19 cellular contexts compared by ENCODE assay signal in the genomic region with DNA sequence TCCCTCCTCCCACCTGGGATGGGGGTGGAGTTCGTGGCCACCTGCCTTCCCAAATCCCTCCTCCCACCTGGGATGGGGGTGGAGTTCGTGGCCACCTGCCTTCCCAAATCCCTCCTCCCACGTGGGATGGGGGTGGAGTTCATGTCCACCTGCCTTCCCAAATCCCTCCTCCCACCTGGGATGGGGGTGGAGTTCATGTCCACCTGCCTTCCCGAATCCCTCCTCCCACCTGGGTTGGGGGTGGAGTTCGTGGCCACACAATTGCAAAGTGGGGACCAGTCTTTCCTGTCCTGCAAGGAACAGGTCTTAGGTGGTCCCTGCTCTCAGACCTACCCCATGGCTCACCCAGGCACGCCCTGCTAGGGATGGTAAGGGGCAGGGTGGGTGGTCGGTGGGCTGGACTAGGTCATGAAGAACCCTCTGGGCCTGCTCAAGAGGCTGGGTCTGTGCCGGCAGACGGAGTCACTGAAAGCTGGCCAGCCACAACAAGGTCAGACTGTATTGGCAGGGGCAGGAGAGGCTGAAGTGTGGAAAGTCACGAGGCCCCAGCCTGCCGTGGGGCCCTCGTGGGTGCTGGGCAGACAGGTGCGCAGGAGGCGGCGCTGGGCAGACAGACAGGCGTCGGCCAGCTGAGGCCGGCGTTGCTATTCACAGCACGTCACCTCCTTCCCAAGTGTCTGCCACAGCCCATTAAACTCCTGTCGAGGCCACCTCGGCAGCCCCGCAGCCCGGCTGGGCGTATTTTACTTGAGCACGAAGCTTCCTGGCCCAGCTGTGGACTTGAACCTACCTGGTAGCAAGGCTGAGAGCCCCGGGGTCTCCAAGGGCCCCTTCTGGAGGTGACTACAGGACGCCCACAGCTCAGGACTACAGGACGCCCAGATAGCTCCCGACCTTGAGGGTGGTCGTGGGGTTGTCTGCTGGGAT. TPM values are rescaled to one million over a fixed set of nuclear protein-coding genes. Genes with fewer than 3 reads are reported as not detected.
DNase-seq lines count a peak whose midpoint lies in the region; ATAC-seq and TF ChIP-seq lines count a peak whose summit lies in the region.
"Had no signal": no experiment of that assay in that cellular context is flagged by ENCODE, and none has a peak within 500 bp of the region (broad histone marks: within the 10 kb centered on the region; RNA-seq: fewer than 3 reads in every experiment).

No MANE protein-coding gene starts in this region.

- ATAC-seq in sciatic nerve (no peak), HG03025 (IDR thresholded peaks at IDR 0.05; ENCODE audit: low FRiP score, unreplicated experiment) (no peak)
- ATAC-seq: activated T-helper 17 cell treated with anti-CD3 and anti-CD28 coated beads, Interleukin-2, amount 50 U/mL, for 72 hours; naive thymus-derived CD8-positive, alpha-beta T cell; psoas muscle had no signal

- H3K36me3 Mint-ChIP-seq in MCF 10A (ENCODE audit: insufficient read depth, unreplicated experiment) = no peaks in the 10 kb centered on the region
- H3K36me3 Mint-ChIP-seq: naive thymus-derived CD8-positive, alpha-beta T cell had no signal

- H3K9me3 Mint-ChIP-seq in MCF 10A (ENCODE audit: unreplicated experiment) = peaks cover 13% of the 10 kb centered on the region
- H3K9me3 Mint-ChIP-seq: activated T-helper 17 cell treated with anti-CD3 and anti-CD28 coated beads, Interleukin-2, amount 50 U/mL, for 72 hours; naive thymus-derived CD8-positive, alpha-beta T cell had no signal

- H3K4me3 Mint-ChIP-seq in MCF 10A (ENCODE audit: unreplicated experiment) = no peak overlapping the region
- H3K4me3 Mint-ChIP-seq: activated T-helper 17 cell treated with anti-CD3 and anti-CD28 coated beads, Interleukin-2, amount 50 U/mL, for 72 hours; B cell; naive thymus-derived CD8-positive, alpha-beta T cell had no signal

- POLR2A ChIA-PET in MCF 10A (lab: Yijun Ruan, JAX) = no interaction called here

- no peaks in the 10 kb centered on the region for H3K4me1 Mint-ChIP-seq in MCF 10A (ENCODE audit: insufficient read depth, unreplicated experiment)
- H3K4me1 Mint-ChIP-seq: activated T-helper 17 cell treated with anti-CD3 and anti-CD28 coated beads, Interleukin-2, amount 50 U/mL, for 72 hours; naive thymus-derived CD8-positive, alpha-beta T cell had no signal

- BruUV-seq in MCF 10A (replicated peaks; lab: Mats Ljungman, UMichigan) = no TSS peak

- intact Hi-C loops in sciatic nerve (cut with DNase I) (no loop called here), MCF 10A (cut with micrococcal nuclease) (no loop called here)

- TF ChIP-seq CTCF in MCF 10A (IDR thresholded peaks at IDR 0.05; ENCODE audit: unreplicated experiment) = no peak

- DNase-seq in NCI-H1417 (lab: John Stamatoyannopoulos, UW) (peak in 2 of 3 experiments; percentile 24 to 64), NCI-H1417 treated with DMSO at 0.1 percent for 48 hours (lab: John Stamatoyannopoulos, UW) (no peak), NCI-H187 (lab: John Stamatoyannopoulos, UW) (peak; percentile 18 to 27), left kidney (ENCODE audit: low read depth, low spot score) (peak; percentile 91), sciatic nerve (ENCODE audit: low spot score) (peak; percentile 53), NCI-H510A treated with DMSO at 0.1 percent for 48 hours (lab: John Stamatoyannopoulos, UW) (no peak), MCF 10A (ENCODE audit: unreplicated experiment) (no peak)
- DNase-seq: activated CD4-positive, CD25-positive, alpha-beta regulatory T cell treated with anti-CD3 and anti-CD28 coated beads, Interleukin-2, amount 50 U/mL, for 72 hours; erythroblast; MV-4-11; NCI-H2081 treated with DMSO at 0.1 percent for 48 hours; NCI-H82; PC-9; T1000 had no signal

- CTCF ChIA-PET in MCF 10A (lab: Yijun Ruan, JAX) = no interaction called here

- H3K27ac Mint-ChIP-seq in MCF 10A (ENCODE audit: low read depth, unreplicated experiment) = no peak overlapping the region
- H3K27ac Mint-ChIP-seq: activated T-helper 17 cell treated with anti-CD3 and anti-CD28 coated beads, Interleukin-2, amount 50 U/mL, for 72 hours; naive thymus-derived CD8-positive, alpha-beta T cell had no signal

- no peaks in the 10 kb centered on the region for H3K27me3 Mint-ChIP-seq in MCF 10A (ENCODE audit: insufficient read depth, unreplicated experiment)

RNA-seq across cellular contexts. Expression of a gene that starts 4.1 kb away (rescaled TPM):
- total RNA-seq in sciatic nerve (7.1 TPM), MCF 10A (2022) (2.1 and 2.4 TPM in 2 replicates)

Comparison
In these comparisons a context has a peak if more than half of its experiments do, and no peak if none do; other contexts are left out.
1. DNase-seq: peak in NCI-H1417 (2 of 3), NCI-H187 (2 of 2), left kidney (single experiment) and sciatic nerve (single experiment); none in NCI-H1417 treated with DMSO at 0.1 percent for 48 hours (single experiment), NCI-H510A treated with DMSO at 0.1 percent for 48 hours (single experiment) and MCF 10A (single experiment).